In genomic region chr3:63864008-63864871, GRCh38 we compare ENCODE assay signal across 8 cellular contexts. TPM values are rescaled to one million over a fixed set of nuclear protein-coding genes. Genes with fewer than 3 reads are reported as not detected.
DNase-seq lines count a peak whose midpoint lies in the region; ATAC-seq and TF ChIP-seq lines count a peak whose summit lies in the region.

No MANE protein-coding gene starts in this region.

- peaks cover 13% of the 10 kb centered on the region for H3K36me3 ChIP-seq in OCI-LY1 (ENCODE audit: insufficient read depth, low read length)
- H3K36me3 ChIP-seq in ovary = no peaks in the 10 kb centered on the region
- H3K36me3 ChIP-seq in upper lobe of left lung = no peaks in the 10 kb centered on the region

- peaks cover 80% of the 10 kb centered on the region for H3K79me2 ChIP-seq in OCI-LY1 (ENCODE audit: insufficient read depth, low read length)

- no peak for TF ChIP-seq POLR2A in ovary (IDR thresholded peaks at IDR 0.05)
- peak in 1 of 4 donors; percentile 21 for TF ChIP-seq POLR2A in upper lobe of left lung (IDR thresholded peaks at IDR 0.05)

- no peak for TF ChIP-seq EP300 in ovary (IDR thresholded peaks at IDR 0.05)
- no peak for TF ChIP-seq EP300 in upper lobe of left lung (IDR thresholded peaks at IDR 0.05)

- H3K27me3 ChIP-seq in OCI-LY1 (ENCODE audit: insufficient read depth, low read length) = no peaks in the 10 kb centered on the region
- no peaks in the 10 kb centered on the region for H3K27me3 ChIP-seq in ovary
- H3K27me3 ChIP-seq in upper lobe of left lung = no peaks in the 10 kb centered on the region

- peak overlapping the region; percentile 83 for H3K4me3 Mint-ChIP-seq in glutamatergic neuron (ENCODE audit: unreplicated experiment)

- H3K9me3 ChIP-seq in OCI-LY1 (ENCODE audit: low read length) (no peaks in the 10 kb centered on the region), ovary (no peaks in the 10 kb centered on the region), upper lobe of left lung (no peaks in the 10 kb centered on the region)

- H3K4me3 ChIP-seq in OCI-LY1 (ENCODE audit: low read depth, low read length, poor library complexity, severe bottlenecking) (peak overlapping the region; percentile 84), ovary (peak overlapping the region; percentile 96), upper lobe of left lung (peak overlapping the region; percentile 89 to 99 (median 97))

- peak overlapping the region; percentile 87 for H3K9ac ChIP-seq in OCI-LY1 (ENCODE audit: low read length)

- H3K9me3 Mint-ChIP-seq in glutamatergic neuron (ENCODE audit: unreplicated experiment) = peaks cover 9% of the 10 kb centered on the region

- peak; percentile 32 for DNase-seq in NCI-H2227 (lab: John Stamatoyannopoulos, UW; ENCODE audit: unreplicated experiment)
- no peak for DNase-seq in NCI-H2227 treated with DMSO at 0.1 percent for 48 hours (lab: John Stamatoyannopoulos, UW)
- DNase-seq in activated gamma-delta T cell treated with Interleukin-2 at 50 U/mL for 16 hours = peak; percentile 38
- DNase-seq in glutamatergic neuron = peak; percentile 43
- peak; percentile 37 to 71 (median 64) for DNase-seq in ovary
- peak; percentile 55 to 91 for DNase-seq in upper lobe of left lung

- H3K4me1 ChIP-seq in OCI-LY1 (ENCODE audit: insufficient read depth, low read length, severe bottlenecking) (peaks cover 43% of the 10 kb centered on the region), ovary (ENCODE audit: insufficient read depth) (peaks cover 7% of the 10 kb centered on the region), upper lobe of left lung (peaks cover 7 to 19% (median 15%) of the 10 kb centered on the region in 4 donors)

- H3F3A ChIP-seq in OCI-LY1 (ENCODE audit: insufficient read depth, low read length) = no peaks in the 10 kb centered on the region

- peaks cover 10% of the 10 kb centered on the region for H3K4me1 Mint-ChIP-seq in glutamatergic neuron (ENCODE audit: low read depth, unreplicated experiment)

- no peaks in the 10 kb centered on the region for H3K36me3 Mint-ChIP-seq in glutamatergic neuron (ENCODE audit: unreplicated experiment)

- 0 to 1% (median 1%) methylated on average over 32 to 90 of the region's 90 CpGs for WGBS in ovary, 3 donors
- WGBS in upper lobe of left lung, 2 donors = 0% methylated on average over 24 to 67 of the region's 90 CpGs

- H4K20me1 ChIP-seq in OCI-LY1 (ENCODE audit: insufficient read depth, low read length) = no peaks in the 10 kb centered on the region

- H3K27me3 Mint-ChIP-seq in glutamatergic neuron (ENCODE audit: unreplicated experiment) = peaks cover 8% of the 10 kb centered on the region

- intact Hi-C loops in ovary (cut with DNase I) = loop anchor here in 1 of 4 donors (5.0 kb wide), 1 partner anchor 48 kb away; the partner anchor contains the start of gene SCAANT1

- TF ChIP-seq CTCF in OCI-LY1 (IDR thresholded peaks at IDR 0.05; ENCODE audit: low read length) = no peak
- TF ChIP-seq CTCF in glutamatergic neuron (IDR thresholded peaks at IDR 0.05; ENCODE audit: partially characterized antibody, unreplicated experiment) = no peak
- TF ChIP-seq CTCF in ovary (IDR thresholded peaks at IDR 0.05) = no peak
- no peak for TF ChIP-seq CTCF in upper lobe of left lung (IDR thresholded peaks at IDR 0.05)

- no peak overlapping the region for H2AFZ ChIP-seq in OCI-LY1 (ENCODE audit: low read length)

- H3K9me2 ChIP-seq in OCI-LY1 (ENCODE audit: low read depth, low read length) = no peaks in the 10 kb centered on the region

- ATAC-seq in HG02763 (IDR thresholded peaks at IDR 0.05; ENCODE audit: unreplicated experiment) (peak; percentile 52), upper lobe of left lung (ENCODE audit: low FRiP score in 2 of 2) (peak; percentile 39 to 63)

- peak overlapping the region; percentile 18 for H3K27ac Mint-ChIP-seq in glutamatergic neuron (ENCODE audit: unreplicated experiment)

- H3K4me2 ChIP-seq in OCI-LY1 (ENCODE audit: low read length) = peak overlapping the region; percentile 91

- H3K27ac ChIP-seq in OCI-LY1 (ENCODE audit: low read depth, low read length, poor library complexity, severe bottlenecking) (peak overlapping the region; percentile 72), ovary (peak overlapping the region; percentile 40 to 85), upper lobe of left lung (peak overlapping the region; percentile 93 to 99 (median 96))

RNA-seq across cellular contexts. Expression of gene ATXN7, which starts 0.6 kb away (rescaled TPM):
- total RNA-seq in glutamatergic neuron (ENCODE audit: unreplicated experiment) = 22.1 TPM
- 10 to 100 TPM; 23.0 to 47.0 (median 29.8) TPM for total RNA-seq in ovary
- polyA plus RNA-seq in ovary = 10 to 100 TPM in 1 of 2 donors, 1 to 10 TPM in 1; 4.3 to 14.7 TPM
- total RNA-seq in upper lobe of left lung = 10 to 100 TPM; 29.5 to 83.8 (median 42.3) TPM

RNA-seq across cellular contexts. Expression of gene THOC7, which starts 0.6 kb away (rescaled TPM):
- total RNA-seq in glutamatergic neuron (ENCODE audit: unreplicated experiment) (43.3 TPM), ovary (10 to 100 TPM; 38.2 to 50.6 (median 46.7) TPM), upper lobe of left lung (10 to 100 TPM; 16.2 to 77.7 (median 40.6) TPM)
- 10 to 100 TPM; 55.6 to 80.3 TPM for polyA plus RNA-seq in ovary

RNA-seq across cellular contexts. Expression of gene C3orf49, which starts 45.1 kb away (rescaled TPM):
- not detected for total RNA-seq in glutamatergic neuron (ENCODE audit: unreplicated experiment)
- not detected for total RNA-seq in ovary
- polyA plus RNA-seq in ovary = not detected
- not detected for total RNA-seq in upper lobe of left lung

RNA-seq across cellular contexts. Expression of gene SCAANT1, which starts 47.9 kb away (rescaled TPM):
- total RNA-seq in glutamatergic neuron (ENCODE audit: unreplicated experiment) (not detected), ovary (not detected), upper lobe of left lung (not detected)
- polyA plus RNA-seq in ovary = not detected
